ENCODE assay signal across 2 cellular contexts in the genomic region with DNA sequence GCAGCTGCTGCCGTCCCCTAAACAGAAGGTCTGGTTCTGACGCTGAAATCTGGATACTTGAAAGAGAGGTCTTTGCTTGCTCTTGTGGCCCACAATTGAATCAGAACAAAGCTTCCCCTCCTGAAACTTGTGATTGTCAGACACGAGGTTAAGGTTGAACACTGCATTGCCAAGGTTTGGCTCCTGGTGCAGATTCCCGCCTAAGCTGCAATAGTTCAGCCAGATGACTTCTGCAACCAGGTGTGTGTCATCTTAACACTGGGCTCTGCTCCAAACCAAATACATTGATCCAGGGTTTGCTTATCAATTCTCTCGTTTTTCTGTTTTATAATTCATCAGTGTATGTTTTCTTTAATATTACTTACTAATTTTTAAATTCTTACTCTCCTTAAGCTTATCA.
A peak's percentile ranks its signal among the peaks of the same experiment; 100 is the strongest.
TF ChIP-seq lines count a peak whose summit lies in the region.

No MANE protein-coding gene starts in this region.

TF ChIP-seq in liver, 16 proteins besides CTCF, POLR2A, EP300 and RAD21:
- TF ChIP-seq ATF3 (IDR thresholded peaks at IDR 0.05) (peak; percentile 65), EGR1 (IDR thresholded peaks at IDR 0.05; ENCODE audit: low read depth in 2 of 2) (no peak), FOXA1 (IDR thresholded peaks at IDR 0.05) (no peak), TAF1 (conservative IDR thresholded peaks at IDR 0.05) (no peak), NR2F2 (IDR thresholded peaks at IDR 0.05) (no peak), MAX (IDR thresholded peaks at IDR 0.05) (peak; percentile 80), JUND (IDR thresholded peaks at IDR 0.05) (peak; percentile 33 to 76), RXRA (IDR thresholded peaks at IDR 0.05) (peak; percentile 60 to 91), FOXA2 (IDR thresholded peaks at IDR 0.05) (peak; percentile 34), ZBTB33 (IDR thresholded peaks at IDR 0.05) (peak; percentile 62), YY1 (IDR thresholded peaks at IDR 0.05) (peak; percentile 61), HNF4A (conservative IDR thresholded peaks at IDR 0.05) (peak; percentile 38 to 75), GABPA (IDR thresholded peaks at IDR 0.05 in 1 of 2, conservative IDR thresholded peaks at IDR 0.05 in 1 of 2) (no peak), SP1 (IDR thresholded peaks at IDR 0.05) (peak; percentile 31), HNF4G (IDR thresholded peaks at IDR 0.05) (no peak)
- TF ChIP-seq, protein P1, sequence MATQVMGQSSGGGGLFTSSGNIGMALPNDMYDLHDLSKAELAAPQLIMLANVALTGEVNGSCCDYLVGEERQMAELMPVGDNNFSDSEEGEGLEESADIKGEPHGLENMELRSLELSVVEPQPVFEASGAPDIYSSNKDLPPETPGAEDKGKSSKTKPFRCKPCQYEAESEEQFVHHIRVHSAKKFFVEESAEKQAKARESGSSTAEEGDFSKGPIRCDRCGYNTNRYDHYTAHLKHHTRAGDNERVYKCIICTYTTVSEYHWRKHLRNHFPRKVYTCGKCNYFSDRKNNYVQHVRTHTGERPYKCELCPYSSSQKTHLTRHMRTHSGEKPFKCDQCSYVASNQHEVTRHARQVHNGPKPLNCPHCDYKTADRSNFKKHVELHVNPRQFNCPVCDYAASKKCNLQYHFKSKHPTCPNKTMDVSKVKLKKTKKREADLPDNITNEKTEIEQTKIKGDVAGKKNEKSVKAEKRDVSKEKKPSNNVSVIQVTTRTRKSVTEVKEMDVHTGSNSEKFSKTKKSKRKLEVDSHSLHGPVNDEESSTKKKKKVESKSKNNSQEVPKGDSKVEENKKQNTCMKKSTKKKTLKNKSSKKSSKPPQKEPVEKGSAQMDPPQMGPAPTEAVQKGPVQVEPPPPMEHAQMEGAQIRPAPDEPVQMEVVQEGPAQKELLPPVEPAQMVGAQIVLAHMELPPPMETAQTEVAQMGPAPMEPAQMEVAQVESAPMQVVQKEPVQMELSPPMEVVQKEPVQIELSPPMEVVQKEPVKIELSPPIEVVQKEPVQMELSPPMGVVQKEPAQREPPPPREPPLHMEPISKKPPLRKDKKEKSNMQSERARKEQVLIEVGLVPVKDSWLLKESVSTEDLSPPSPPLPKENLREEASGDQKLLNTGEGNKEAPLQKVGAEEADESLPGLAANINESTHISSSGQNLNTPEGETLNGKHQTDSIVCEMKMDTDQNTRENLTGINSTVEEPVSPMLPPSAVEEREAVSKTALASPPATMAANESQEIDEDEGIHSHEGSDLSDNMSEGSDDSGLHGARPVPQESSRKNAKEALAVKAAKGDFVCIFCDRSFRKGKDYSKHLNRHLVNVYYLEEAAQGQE (IDR thresholded peaks at IDR 0.05): peak; percentile 92
TF ChIP-seq in liver: peak in this region for 10.

TF ChIP-seq in HepG2, 621 proteins besides CTCF, POLR2A, EP300 and RAD21:
- TF ChIP-seq ZNF350 (CRISPR knock-in tag; IDR thresholded peaks at IDR 0.05; ENCODE audit: borderline replicate concordance, low read depth): no peak
- TF ChIP-seq, protein P2, sequence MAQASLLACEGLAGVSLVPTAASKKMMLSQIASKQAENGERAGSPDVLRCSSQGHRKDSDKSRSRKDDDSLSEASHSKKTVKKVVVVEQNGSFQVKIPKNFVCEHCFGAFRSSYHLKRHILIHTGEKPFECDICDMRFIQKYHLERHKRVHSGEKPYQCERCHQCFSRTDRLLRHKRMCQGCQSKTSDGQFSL (CRISPR knock-in tag; IDR thresholded peaks at IDR 0.05): no peak
- TF ChIP-seq FUBP1 (CRISPR knock-in tag; IDR thresholded peaks at IDR 0.05; ENCODE audit: borderline replicate concordance): no peak
- no peak for TF ChIP-seq CSRNP1 (CRISPR knock-in tag; IDR thresholded peaks at IDR 0.05)
- TF ChIP-seq POLR2AphosphoS5 (IDR thresholded peaks at IDR 0.05; ENCODE audit: low read depth, low read length): no peak
- TF ChIP-seq, protein P3, sequence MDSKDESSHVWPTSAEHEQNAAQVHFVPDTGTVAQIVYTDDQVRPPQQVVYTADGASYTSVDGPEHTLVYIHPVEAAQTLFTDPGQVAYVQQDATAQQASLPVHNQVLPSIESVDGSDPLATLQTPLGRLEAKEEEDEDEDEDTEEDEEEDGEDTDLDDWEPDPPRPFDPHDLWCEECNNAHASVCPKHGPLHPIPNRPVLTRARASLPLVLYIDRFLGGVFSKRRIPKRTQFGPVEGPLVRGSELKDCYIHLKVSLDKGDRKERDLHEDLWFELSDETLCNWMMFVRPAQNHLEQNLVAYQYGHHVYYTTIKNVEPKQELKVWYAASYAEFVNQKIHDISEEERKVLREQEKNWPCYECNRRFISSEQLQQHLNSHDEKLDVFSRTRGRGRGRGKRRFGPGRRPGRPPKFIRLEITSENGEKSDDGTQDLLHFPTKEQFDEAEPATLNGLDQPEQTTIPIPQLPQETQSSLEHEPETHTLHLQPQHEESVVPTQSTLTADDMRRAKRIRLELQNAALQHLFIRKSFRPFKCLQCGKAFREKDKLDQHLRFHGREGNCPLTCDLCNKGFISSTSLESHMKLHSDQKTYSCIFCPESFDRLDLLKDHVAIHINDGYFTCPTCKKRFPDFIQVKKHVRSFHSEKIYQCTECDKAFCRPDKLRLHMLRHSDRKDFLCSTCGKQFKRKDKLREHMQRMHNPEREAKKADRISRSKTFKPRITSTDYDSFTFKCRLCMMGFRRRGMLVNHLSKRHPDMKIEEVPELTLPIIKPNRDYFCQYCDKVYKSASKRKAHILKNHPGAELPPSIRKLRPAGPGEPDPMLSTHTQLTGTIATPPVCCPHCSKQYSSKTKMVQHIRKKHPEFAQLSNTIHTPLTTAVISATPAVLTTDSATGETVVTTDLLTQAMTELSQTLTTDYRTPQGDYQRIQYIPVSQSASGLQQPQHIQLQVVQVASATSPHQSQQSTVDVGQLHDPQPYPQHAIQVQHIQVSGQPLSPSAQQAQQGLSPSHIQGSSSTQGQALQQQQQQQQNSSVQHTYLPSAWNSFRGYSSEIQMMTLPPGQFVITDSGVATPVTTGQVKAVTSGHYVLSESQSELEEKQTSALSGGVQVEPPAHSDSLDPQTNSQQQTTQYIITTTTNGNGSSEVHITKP (CRISPR knock-in tag; IDR thresholded peaks at IDR 0.05; ENCODE audit: low read depth): no peak
- TF ChIP-seq RBFOX2 (IDR thresholded peaks at IDR 0.05; ENCODE audit: low read depth, low read length): no peak
- no peak for TF ChIP-seq ZNF160 (CRISPR knock-in tag; IDR thresholded peaks at IDR 0.05)
- no peak for TF ChIP-seq ZNF792 (CRISPR knock-in tag; IDR thresholded peaks at IDR 0.05)
- no peak for TF ChIP-seq STAT5B (CRISPR knock-in tag; IDR thresholded peaks at IDR 0.05)
- no peak for TF ChIP-seq FOXK1 (CRISPR knock-in tag; IDR thresholded peaks at IDR 0.05; ENCODE audit: borderline replicate concordance, low read depth)
- no peak for TF ChIP-seq HHEX (CRISPR knock-in tag; IDR thresholded peaks at IDR 0.05)
- TF ChIP-seq REXO4 (CRISPR knock-in tag; IDR thresholded peaks at IDR 0.05; ENCODE audit: borderline replicate concordance): no peak
- no peak for TF ChIP-seq CBX2 (IDR thresholded peaks at IDR 0.05; ENCODE audit: low read depth, low read length)
- TF ChIP-seq CBX2 (CRISPR knock-in tag; IDR thresholded peaks at IDR 0.05; ENCODE audit: low read depth): no peak
- no peak for TF ChIP-seq NFRKB (IDR thresholded peaks at IDR 0.05)
- no peak for TF ChIP-seq MEIS1 (CRISPR knock-in tag; IDR thresholded peaks at IDR 0.05; ENCODE audit: borderline replicate concordance)
- TF ChIP-seq, protein P4, sequence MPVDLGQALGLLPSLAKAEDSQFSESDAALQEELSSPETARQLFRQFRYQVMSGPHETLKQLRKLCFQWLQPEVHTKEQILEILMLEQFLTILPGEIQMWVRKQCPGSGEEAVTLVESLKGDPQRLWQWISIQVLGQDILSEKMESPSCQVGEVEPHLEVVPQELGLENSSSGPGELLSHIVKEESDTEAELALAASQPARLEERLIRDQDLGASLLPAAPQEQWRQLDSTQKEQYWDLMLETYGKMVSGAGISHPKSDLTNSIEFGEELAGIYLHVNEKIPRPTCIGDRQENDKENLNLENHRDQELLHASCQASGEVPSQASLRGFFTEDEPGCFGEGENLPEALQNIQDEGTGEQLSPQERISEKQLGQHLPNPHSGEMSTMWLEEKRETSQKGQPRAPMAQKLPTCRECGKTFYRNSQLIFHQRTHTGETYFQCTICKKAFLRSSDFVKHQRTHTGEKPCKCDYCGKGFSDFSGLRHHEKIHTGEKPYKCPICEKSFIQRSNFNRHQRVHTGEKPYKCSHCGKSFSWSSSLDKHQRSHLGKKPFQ (CRISPR knock-in tag; IDR thresholded peaks at IDR 0.05; ENCODE audit: insufficient replicate concordance): no peak
- no peak for TF ChIP-seq SKI (IDR thresholded peaks at IDR 0.05; ENCODE audit: partially characterized antibody)
- TF ChIP-seq, protein P5, sequence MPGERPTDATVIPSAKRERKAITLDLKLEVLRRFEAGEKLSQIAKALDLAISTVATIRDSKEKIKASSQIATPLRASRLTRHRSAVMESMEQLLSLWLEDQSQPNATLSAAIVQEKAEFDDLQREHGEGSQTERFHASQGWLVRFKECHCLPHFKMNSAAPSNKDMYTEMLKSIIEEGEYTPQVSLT (CRISPR knock-in tag; IDR thresholded peaks at IDR 0.05; ENCODE audit: borderline replicate concordance, low read depth): no peak
- TF ChIP-seq XBP1 (CRISPR knock-in tag; IDR thresholded peaks at IDR 0.05): no peak
